ENCODE assay signal across 13 cellular contexts in genomic region chr6:20061952-20062351, GRCh38.
DNase-seq lines count a peak whose midpoint lies in the region; ATAC-seq lines count a peak whose summit lies in the region.
"Had no signal": no experiment of that assay in that cellular context is flagged by ENCODE, and none has a peak within 500 bp of the region (broad histone marks: within the 10 kb centered on the region; RNA-seq: fewer than 3 reads in every experiment).

No MANE protein-coding gene starts in this region.

- ATAC-seq in GM18907 (IDR thresholded peaks at IDR 0.05; ENCODE audit: unreplicated experiment) (peak; percentile 81), GM21423 (IDR thresholded peaks at IDR 0.05; ENCODE audit: unreplicated experiment) (peak; percentile 89), HG03060 (IDR thresholded peaks at IDR 0.05; ENCODE audit: low read depth, unreplicated experiment) (peak; percentile 68), T-helper 17 cell (no peak)

- peaks cover 7% of the 10 kb centered on the region for H3K4me1 Mint-ChIP-seq in T-helper 17 cell

- H3K36me3 Mint-ChIP-seq in T-helper 17 cell (ENCODE audit: low read depth), result peaks cover 2% of the 10 kb centered on the region
- H3K36me3 Mint-ChIP-seq: activated naive CD8-positive, alpha-beta T cell had no signal

- H3K27me3 Mint-ChIP-seq in T-helper 17 cell, result no peaks in the 10 kb centered on the region

- DNase-seq in T-helper 17 cell (no peak), cerebellar cortex (ENCODE audit: low spot score) (no peak), anterior cingulate cortex (lab: John Stamatoyannopoulos, UW) (no peak)
- DNase-seq in stimulated activated CD4-positive, alpha-beta T cell treated with anti-CD3 and anti-CD28 coated beads, Interleukin-4, amount 100 ng/mL, for 4 hours, result no peak
- DNase-seq: activated CD4-positive, CD25-positive, alpha-beta regulatory T cell; DMS79; mammary epithelial cell; RPMI8226; thyroid gland had no signal

- H3K9me3 ChIP-seq in T-helper 17 cell (ENCODE audit: control insufficient read depth, low read length, poor library complexity, severe bottlenecking), result no peaks in the 10 kb centered on the region
- H3K9me3 ChIP-seq: thyroid gland had no signal

- H3K4me3 Mint-ChIP-seq in T-helper 17 cell, result no peak overlapping the region
- H3K4me3 Mint-ChIP-seq: activated naive CD8-positive, alpha-beta T cell had no signal

- H3K27ac Mint-ChIP-seq in T-helper 17 cell, result peak overlapping the region; percentile 27
- H3K27ac Mint-ChIP-seq: activated naive CD8-positive, alpha-beta T cell had no signal
